ENCODE assay signal across 15 cellular contexts in the genomic region with DNA sequence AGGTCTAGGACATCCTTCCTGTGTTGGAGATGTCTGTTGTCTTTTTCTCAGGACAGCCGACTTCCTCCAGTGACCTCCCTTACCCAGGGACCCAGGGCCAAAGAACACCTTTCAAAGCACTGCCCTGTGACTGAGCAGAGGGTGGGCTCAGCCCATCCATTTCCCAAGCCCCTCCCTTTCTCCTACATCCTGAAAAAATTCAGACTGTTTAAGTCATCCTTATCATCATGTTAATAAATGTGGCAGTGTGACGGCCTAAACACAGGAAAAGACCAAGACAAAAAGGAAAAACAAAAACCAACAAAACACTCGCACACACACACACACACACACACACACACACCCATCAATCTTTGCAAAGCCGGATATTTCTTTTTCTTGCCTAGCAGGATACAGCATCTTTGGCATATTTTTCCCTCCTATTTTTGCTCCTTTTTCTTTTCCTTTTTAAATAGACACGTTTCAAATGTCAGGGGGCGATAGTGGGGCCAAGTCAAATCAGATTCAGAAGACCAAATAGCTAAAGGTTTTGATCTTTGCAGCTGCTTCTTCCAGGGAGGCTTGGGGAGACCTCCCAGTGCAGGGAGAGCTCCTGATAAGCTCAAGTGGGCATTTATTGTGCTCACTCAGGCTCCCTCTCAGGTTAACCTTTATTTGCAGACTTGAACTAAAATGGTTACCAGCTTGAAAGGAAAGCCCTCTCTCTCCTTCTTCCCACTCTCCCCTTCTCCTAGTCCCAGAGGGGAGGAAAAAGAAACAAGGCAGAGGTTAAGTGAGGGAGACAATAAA. TPM values are rescaled to one million over a fixed set of nuclear protein-coding genes. Genes with fewer than 3 reads are reported as not detected.
DNase-seq lines count a peak whose midpoint lies in the region; ATAC-seq and TF ChIP-seq lines count a peak whose summit lies in the region.
"Had no signal": no experiment of that assay in that cellular context is flagged by ENCODE, and none has a peak within 500 bp of the region (broad histone marks: within the 10 kb centered on the region; RNA-seq: fewer than 3 reads in every experiment).

No MANE protein-coding gene starts in this region.

- H3K9me3 Mint-ChIP-seq in progenitor cell of endocrine pancreas (ENCODE audit: low read depth): peaks cover 3% of the 10 kb centered on the region

- ATAC-seq in HG02610 (IDR thresholded peaks at IDR 0.05; ENCODE audit: unreplicated experiment): no peak
- ATAC-seq: GM12878, PC-3 had no signal

- H3K4me1 Mint-ChIP-seq in progenitor cell of endocrine pancreas (ENCODE audit: low read depth): peaks cover 37% of the 10 kb centered on the region

- no peaks in the 10 kb centered on the region for H3K27me3 Mint-ChIP-seq in progenitor cell of endocrine pancreas

- peak; percentile 18 for DNase-seq in DMS79 treated with DMSO at 0.1 percent for 48 hours (lab: John Stamatoyannopoulos, UW)
- DNase-seq in DMS79 (lab: John Stamatoyannopoulos, UW): no peak
- DNase-seq in NCI-H2227 treated with DMSO at 0.1 percent for 48 hours (lab: John Stamatoyannopoulos, UW): peak; percentile 88
- DNase-seq in left kidney (ENCODE audit: low read depth, low spot score): peak; percentile 50
- no peak for DNase-seq in progenitor cell of endocrine pancreas (ENCODE audit: low spot score, unreplicated experiment)
- DNase-seq in GDM1 (lab: John Stamatoyannopoulos, UW): no peak
- DNase-seq in NCI-H1694 treated with DMSO at 0.1 percent for 48 hours (lab: John Stamatoyannopoulos, UW): no peak
- DNase-seq: DMS153; NCI-H187; NCI-H2171 treated with DMSO at 0.1 percent for 48 hours; NCI-H526; NK-92 treated with Interleukin-12 subunit alpha and Interleukin-12 subunit beta, amount 100 ng/mL, for 24 hours; PC-3 had no signal

- peak overlapping the region; percentile 22 for H3K4me3 Mint-ChIP-seq in progenitor cell of endocrine pancreas (ENCODE audit: low read depth)

- no peak for TF ChIP-seq CTCF in progenitor cell of endocrine pancreas (IDR thresholded peaks at IDR 0.05; ENCODE audit: unreplicated experiment)

- H3K27ac Mint-ChIP-seq in progenitor cell of endocrine pancreas: peak overlapping the region; percentile 73

- H3K36me3 Mint-ChIP-seq in progenitor cell of endocrine pancreas (ENCODE audit: insufficient read depth): no peaks in the 10 kb centered on the region

RNA-seq across cellular contexts. Expression of a gene that starts 39.5 kb away (rescaled TPM):
- total RNA-seq in progenitor cell of endocrine pancreas: 6.3 and 14.3 TPM in 2 replicates

Comparison
In these comparisons a context has a peak if more than half of its experiments do, and no peak if none do; other contexts are left out.
1. DNase-seq: peak in DMS79 treated with DMSO at 0.1 percent for 48 hours (single experiment), NCI-H2227 treated with DMSO at 0.1 percent for 48 hours (single experiment) and left kidney (single experiment); none in DMS79 (single experiment), progenitor cell of endocrine pancreas (single experiment), GDM1 (single experiment) and NCI-H1694 treated with DMSO at 0.1 percent for 48 hours (single experiment).